ENCODE assay signal across 11 cellular contexts in genomic region chr2:27960237-27960912, GRCh38.
A peak's percentile ranks its signal among the peaks of the same experiment; 100 is the strongest.
DNase-seq lines count a peak whose midpoint lies in the region; ATAC-seq and TF ChIP-seq lines count a peak whose summit lies in the region.
"Had no signal": no experiment of that assay in that cellular context is flagged by ENCODE, and none has a peak within 500 bp of the region (broad histone marks: within the 10 kb centered on the region; RNA-seq: fewer than 3 reads in every experiment).

No MANE protein-coding gene starts in this region.

- no peaks in the 10 kb centered on the region for H3K9me3 ChIP-seq in CD4-positive, alpha-beta T cell (ENCODE audit: control insufficient read depth, low read length)
- no peaks in the 10 kb centered on the region for H3K9me3 ChIP-seq in osteoblast (ENCODE audit: low read depth, low read length)
- H3K9me3 ChIP-seq: colonic mucosa had no signal

- 41 to 46% methylated on average over 4 of the region's 4 CpGs for WGBS in lower leg skin, 2 donors

- ATAC-seq in CD4-positive, alpha-beta T cell (ENCODE audit: poor library complexity): peak; percentile 80
- ATAC-seq in HG03565 (IDR thresholded peaks at IDR 0.05; ENCODE audit: unreplicated experiment): no peak

- TF ChIP-seq CTCF in CD4-positive, alpha-beta T cell (IDR thresholded peaks at IDR 0.05): no peak
- TF ChIP-seq CTCF in choroid plexus epithelial cell (conservative IDR thresholded peaks at IDR 0.05; ENCODE audit: low read depth, low read length) (no peak), osteoblast (IDR thresholded peaks at IDR 0.05; ENCODE audit: extremely low read depth, low read depth, low read length) (no peak), nephron progenitor cell (IDR thresholded peaks at IDR 0.05) (no peak), lower leg skin (IDR thresholded peaks at IDR 0.05) (no peak)

- CTCF ChIA-PET in CD4-positive, alpha-beta T cell (lab: Charles Lee): no interaction called here

- H3K9me3 Mint-ChIP-seq in CD4-positive, alpha-beta T cell: no peaks in the 10 kb centered on the region
- peaks cover 14% of the 10 kb centered on the region for H3K9me3 Mint-ChIP-seq in nephron progenitor cell

- H3K4me3 ChIP-seq in choroid plexus epithelial cell (ENCODE audit: low read depth, low read length): no peak overlapping the region
- peak overlapping the region; percentile 33 for H3K4me3 ChIP-seq in osteoblast (ENCODE audit: insufficient read depth, low read length)
- H3K4me3 ChIP-seq in lower leg skin (ENCODE audit: low read depth, poor library complexity, severe bottlenecking): no peak overlapping the region
- H3K4me3 ChIP-seq: colonic mucosa had no signal

- H3K4me3 Mint-ChIP-seq in CD4-positive, alpha-beta T cell: no peak overlapping the region
- H3K4me3 Mint-ChIP-seq in nephron progenitor cell: no peak overlapping the region

- H2AFZ ChIP-seq in osteoblast (ENCODE audit: low read length): no peak overlapping the region

- no peak for DNase-seq in CD4-positive, alpha-beta T cell
- peak; percentile 23 for DNase-seq in LoVo (ENCODE audit: low spot score)
- DNase-seq in choroid plexus epithelial cell (ENCODE audit: low read depth): peak; percentile 93
- DNase-seq in osteoblast (ENCODE audit: insufficient read length, low spot score, missing footprints): peak; percentile 67
- no peak for DNase-seq in nephron progenitor cell
- no peak for DNase-seq in UCSD-AML1 (lab: John Stamatoyannopoulos, UW; ENCODE audit: unreplicated experiment)
- no peak for DNase-seq in lower leg skin (ENCODE audit: low spot score in 2 of 2)
- DNase-seq: NCI-H526; stimulated activated CD4-positive, alpha-beta T cell treated with anti-CD3 and anti-CD28 coated beads, Interleukin-2, amount 100 ng/mL, for 24 hours had no signal

- POLR2A ChIA-PET in CD4-positive, alpha-beta T cell (lab: Charles Lee): no interaction called here

- H3K27ac Mint-ChIP-seq in CD4-positive, alpha-beta T cell: peak overlapping the region; percentile 42
- H3K27ac Mint-ChIP-seq in nephron progenitor cell: no peak overlapping the region

- H3K27me3 ChIP-seq in CD4-positive, alpha-beta T cell (ENCODE audit: control insufficient read depth, insufficient read depth, low read length): no peaks in the 10 kb centered on the region
- H3K27me3 ChIP-seq in osteoblast (ENCODE audit: insufficient read depth, low read length): no peaks in the 10 kb centered on the region
- H3K27me3 ChIP-seq: colonic mucosa had no signal

- no peaks in the 10 kb centered on the region for H4K20me1 ChIP-seq in osteoblast (ENCODE audit: insufficient read depth, low read length)

- peaks cover 17% of the 10 kb centered on the region for H3K79me2 ChIP-seq in osteoblast (ENCODE audit: insufficient read depth, low read length)

- intact Hi-C loops in CD4-positive, alpha-beta T cell (cut with DNase I, micrococcal nuclease): no loop called here
- intact Hi-C loops in lower leg skin (cut with DNase I; ENCODE audit: low total_unique reads): no loop called here

- no peaks in the 10 kb centered on the region for H3K36me3 Mint-ChIP-seq in CD4-positive, alpha-beta T cell (ENCODE audit: low read depth)
- H3K36me3 Mint-ChIP-seq in nephron progenitor cell (ENCODE audit: low read depth): peaks cover 23% of the 10 kb centered on the region

- H3K27me3 Mint-ChIP-seq in CD4-positive, alpha-beta T cell: no peaks in the 10 kb centered on the region
- no peaks in the 10 kb centered on the region for H3K27me3 Mint-ChIP-seq in nephron progenitor cell (ENCODE audit: low read depth, poor library complexity)

- H3K4me1 Mint-ChIP-seq in CD4-positive, alpha-beta T cell (ENCODE audit: low read depth): peaks cover 62% of the 10 kb centered on the region
- no peaks in the 10 kb centered on the region for H3K4me1 Mint-ChIP-seq in nephron progenitor cell

- H3K4me2 ChIP-seq in osteoblast (ENCODE audit: insufficient read depth, low read length): peak overlapping the region; percentile 76

- H3K36me3 ChIP-seq in osteoblast (ENCODE audit: insufficient read depth, low read length): no peaks in the 10 kb centered on the region
- H3K36me3 ChIP-seq: colonic mucosa had no signal

- no peak overlapping the region for H3K27ac ChIP-seq in CD4-positive, alpha-beta T cell (ENCODE audit: low read depth, low read length)
- peak overlapping the region; percentile 87 for H3K27ac ChIP-seq in osteoblast (ENCODE audit: low read depth, low read length)
- H3K27ac ChIP-seq: colonic mucosa had no signal

- peaks cover 57% of the 10 kb centered on the region for H3K4me1 ChIP-seq in osteoblast (ENCODE audit: insufficient read depth, low read length)
- H3K4me1 ChIP-seq: colonic mucosa had no signal

- no peak for TF ChIP-seq POLR2A in lower leg skin (IDR thresholded peaks at IDR 0.05)

Comparison
In these comparisons a context has a peak if more than half of its experiments do, and no peak if none do; other contexts are left out.
1. DNase-seq: peak in LoVo (single experiment), choroid plexus epithelial cell (single experiment) and osteoblast (single experiment); none in CD4-positive, alpha-beta T cell (0 of 10), nephron progenitor cell (single experiment), UCSD-AML1 (single experiment) and lower leg skin (0 of 2).